ENCODE assay signal across 8 cellular contexts in the genomic region with DNA sequence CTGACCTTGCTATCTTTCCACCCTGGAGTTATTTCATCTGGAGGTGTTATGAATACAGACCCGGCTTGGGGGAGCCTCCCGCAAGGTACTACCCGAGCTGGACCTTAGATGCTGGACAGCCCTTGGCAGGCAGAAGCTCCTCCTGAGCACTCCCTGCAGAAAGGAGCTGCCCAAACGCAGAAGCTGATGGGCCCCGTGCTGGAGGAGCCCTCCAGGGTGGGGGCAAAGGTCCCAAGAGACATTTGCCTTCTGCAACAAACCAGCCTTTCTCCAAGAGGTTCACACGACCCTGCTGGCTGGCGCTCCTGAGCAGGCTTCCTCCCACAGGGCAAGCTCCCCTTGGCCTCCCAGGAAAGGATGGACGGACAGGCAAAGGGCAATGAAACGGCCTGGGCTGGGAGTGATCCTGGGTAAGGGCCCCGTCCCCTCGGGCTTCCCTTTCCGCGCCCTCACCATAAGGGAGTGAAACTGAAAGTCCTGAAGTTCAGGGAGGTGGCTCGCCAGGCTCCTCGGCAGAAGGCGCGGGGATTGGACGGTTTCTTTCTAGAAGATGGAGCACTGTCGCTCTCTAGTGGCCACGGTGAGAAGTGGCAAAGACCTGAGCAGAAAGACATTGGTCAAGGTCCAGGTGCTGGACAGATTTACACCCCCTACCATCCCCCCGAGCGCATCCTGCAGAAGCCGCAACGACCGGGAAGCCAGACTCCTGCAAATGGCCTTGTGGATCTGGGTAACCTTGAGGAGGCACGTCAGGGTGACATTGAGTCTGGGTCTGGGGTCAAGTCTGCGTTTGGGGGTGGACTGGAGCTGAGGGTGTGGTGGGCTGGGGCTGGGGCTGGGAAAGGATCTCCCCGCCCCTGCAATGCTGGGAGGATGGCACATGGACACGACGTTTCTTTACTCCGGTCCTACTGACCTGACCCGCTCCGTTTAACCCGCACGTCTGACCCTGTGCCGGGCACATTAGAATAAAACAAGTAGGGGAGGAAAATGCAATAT. TPM values are rescaled to one million over a fixed set of nuclear protein-coding genes. Genes with fewer than 3 reads are reported as not detected.
A peak's percentile ranks its signal among the peaks of the same experiment; 100 is the strongest.
DNase-seq lines count a peak whose midpoint lies in the region; ATAC-seq and TF ChIP-seq lines count a peak whose summit lies in the region.

No MANE protein-coding gene starts in this region.

- ATAC-seq in GM23338: peak; percentile 70

- H3K27me3 ChIP-seq in GM23338 (ENCODE audit: insufficient read depth): peaks cover 16% of the 10 kb centered on the region; the same call in 1 of the 2 replicates
- no peaks in the 10 kb centered on the region for H3K27me3 ChIP-seq in SJCRH30

- no peak overlapping the region for H3K27ac Mint-ChIP-seq in GM23338

- peak overlapping the region; percentile 79 for H3K4me2 ChIP-seq in GM23338

- H3K4me1 ChIP-seq in GM23338 (ENCODE audit: insufficient read depth): peaks cover 20% of the 10 kb centered on the region; the same call in 1 of the 2 replicates
- H3K4me1 ChIP-seq in SJCRH30: peaks cover 19% of the 10 kb centered on the region

- 0 out of 2 replicates have a peak, but pooled peaks cover 3% of the 10 kb centered on the region for H3F3A ChIP-seq in GM23338 (replicated peaks; ENCODE audit: low read depth)

- H2AFZ ChIP-seq in GM23338: peak overlapping the region; percentile 99

- H4K20me1 ChIP-seq in GM23338 (replicated peaks; ENCODE audit: insufficient read depth): no peaks in the 10 kb centered on the region

- H3K27ac ChIP-seq in GM23338 (ENCODE audit: low read depth) (no peak overlapping the region), SJCRH30 (no peak overlapping the region)

- peak overlapping the region; percentile 66 for H3K4me3 Mint-ChIP-seq in GM23338

- H3K9me3 Mint-ChIP-seq in GM23338: no peaks in the 10 kb centered on the region

- H3K9me2 ChIP-seq in GM23338 (ENCODE audit: insufficient read depth): no peaks in the 10 kb centered on the region

- DNase-seq in Daoy (ENCODE audit: low read depth) (peak; percentile 91), GM23338 (ENCODE audit: low spot score) (peak; percentile 94), M059J (ENCODE audit: low read depth) (peak; percentile 87), SJCRH30 (peak; percentile 89 to 94), germinal center (ENCODE audit: low spot score) (peak; percentile 87), non-pigmented ciliary epithelial cell (ENCODE audit: low read depth) (peak; percentile 34), superior temporal gyrus (ENCODE audit: extremely low spot score) (peak; percentile 92)
- DNase-seq in activated naive CD4-positive, alpha-beta T cell treated with Interleukin-2 at 50 U/mL for 16 hours: peak; percentile 82

- H3K4me3 ChIP-seq in GM23338 (peak overlapping the region; percentile 52), SJCRH30 (peak overlapping the region; percentile 48)

- peaks cover 44% of the 10 kb centered on the region for H3K4me1 Mint-ChIP-seq in GM23338

- peaks cover 23% of the 10 kb centered on the region for H3K27me3 Mint-ChIP-seq in GM23338 (ENCODE audit: insufficient read depth, low read depth, poor library complexity)

- H3K79me2 ChIP-seq in GM23338 (replicated peaks; ENCODE audit: insufficient read depth): no peaks in the 10 kb centered on the region

- no peaks in the 10 kb centered on the region for H3K9me3 ChIP-seq in SJCRH30 (replicated peaks)

- TF ChIP-seq CTCF in GM23338 (conservative IDR thresholded peaks at IDR 0.05; ENCODE audit: low read depth in 2 of 2): peak; percentile 87 to 93

- H3K36me3 ChIP-seq in GM23338 (ENCODE audit: insufficient read depth): no peaks in the 10 kb centered on the region
- H3K36me3 ChIP-seq in SJCRH30: no peaks in the 10 kb centered on the region

- H3K36me3 Mint-ChIP-seq in GM23338 (ENCODE audit: low read depth): no peaks in the 10 kb centered on the region

TF ChIP-seq in GM23338, 12 proteins besides CTCF, POLR2A, EP300 and RAD21:
- TF ChIP-seq JUNB (IDR thresholded peaks at IDR 0.05; ENCODE audit: unreplicated experiment) (no peak), ZNF462 (CRISPR knock-in tag; IDR thresholded peaks at IDR 0.05) (0 out of 2 replicates have a peak, but pooled peaks have one; percentile 6)

RNA-seq across cellular contexts. Expression of gene NEURL1B, which starts 56.4 kb away (rescaled TPM):
- 2.6 and 2.8 TPM in 2 replicates for total RNA-seq in Daoy (2014; rRNA removed; shearing (Covaris generic))
- total RNA-seq in GM23338 (2014; rRNA removed; shearing (Covaris generic)): 11.4 and 13.3 TPM in 2 replicates
- 1.9 and 2.1 TPM in 2 replicates for polyA plus RNA-seq in GM23338 (2016; fragmentation: Nextera tagmentation; extraction: Ambion mirVana)
- 2.3 and 5.8 TPM in 2 replicates for total RNA-seq in M059J (2014; rRNA removed; shearing (Covaris generic))
- total RNA-seq in SJCRH30 (2014; rRNA removed; shearing (Covaris generic)): 17.8 and 18.8 TPM in 2 replicates

Comparison
In these comparisons a context has a peak if more than half of its experiments do, and no peak if none do; other contexts are left out.
1. DNase-seq: peak in every context shown above with its lines; median percentile 94 in GM23338; 92 in superior temporal gyrus; 92 in SJCRH30; 91 in Daoy; 87 in M059J; 87 in germinal center; 82 in activated naive CD4-positive, alpha-beta T cell treated with Interleukin-2 at 50 U/mL for 16 hours; 34 in non-pigmented ciliary epithelial cell.